In the genomic region with DNA sequence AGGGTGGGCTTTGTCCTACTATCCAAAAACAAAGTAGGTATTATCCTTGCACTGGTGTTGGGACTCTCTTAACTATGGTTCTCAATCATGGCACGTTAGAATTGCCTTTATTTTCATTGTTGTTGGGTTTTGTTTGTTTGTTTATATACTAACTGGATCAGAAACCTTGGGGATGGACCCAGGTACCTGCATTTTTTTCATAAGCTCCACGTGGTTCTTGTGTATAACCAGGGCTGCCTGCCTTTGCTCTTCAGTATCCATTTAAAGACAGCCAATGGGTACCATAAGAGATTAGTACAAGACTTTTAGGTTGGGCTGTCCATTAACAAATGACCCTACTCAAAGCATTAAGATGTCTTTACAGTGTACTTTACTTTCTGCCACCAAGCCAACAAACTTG, we compare ENCODE assay signal across 1 cellular context.
TF ChIP-seq lines count a peak whose summit lies in the region.

No MANE protein-coding gene starts in this region.

TF ChIP-seq in GM12878, 131 proteins besides CTCF, POLR2A, EP300 and RAD21:
- TF ChIP-seq EZH2 (IDR thresholded peaks at IDR 0.05; ENCODE audit: borderline replicate concordance, control insufficient read depth, low read depth, low read length) = no peak
- TF ChIP-seq NR2C1 (IDR thresholded peaks at IDR 0.05) = no peak
- TF ChIP-seq, protein P1, sequence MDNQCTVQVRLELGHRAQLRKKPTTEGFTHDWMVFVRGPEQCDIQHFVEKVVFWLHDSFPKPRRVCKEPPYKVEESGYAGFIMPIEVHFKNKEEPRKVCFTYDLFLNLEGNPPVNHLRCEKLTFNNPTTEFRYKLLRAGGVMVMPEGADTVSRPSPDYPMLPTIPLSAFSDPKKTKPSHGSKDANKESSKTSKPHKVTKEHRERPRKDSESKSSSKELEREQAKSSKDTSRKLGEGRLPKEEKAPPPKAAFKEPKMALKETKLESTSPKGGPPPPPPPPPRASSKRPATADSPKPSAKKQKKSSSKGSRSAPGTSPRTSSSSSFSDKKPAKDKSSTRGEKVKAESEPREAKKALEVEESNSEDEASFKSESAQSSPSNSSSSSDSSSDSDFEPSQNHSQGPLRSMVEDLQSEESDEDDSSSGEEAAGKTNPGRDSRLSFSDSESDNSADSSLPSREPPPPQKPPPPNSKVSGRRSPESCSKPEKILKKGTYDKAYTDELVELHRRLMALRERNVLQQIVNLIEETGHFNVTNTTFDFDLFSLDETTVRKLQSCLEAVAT (IDR thresholded peaks at IDR 0.05) = no peak
- TF ChIP-seq YY1 (IDR thresholded peaks at IDR 0.05; ENCODE audit: low read depth, low read length) = no peak
- no peak for TF ChIP-seq TBL1XR1 (IDR thresholded peaks at IDR 0.05; ENCODE audit: low read depth, low read length)
- TF ChIP-seq, protein P2, sequence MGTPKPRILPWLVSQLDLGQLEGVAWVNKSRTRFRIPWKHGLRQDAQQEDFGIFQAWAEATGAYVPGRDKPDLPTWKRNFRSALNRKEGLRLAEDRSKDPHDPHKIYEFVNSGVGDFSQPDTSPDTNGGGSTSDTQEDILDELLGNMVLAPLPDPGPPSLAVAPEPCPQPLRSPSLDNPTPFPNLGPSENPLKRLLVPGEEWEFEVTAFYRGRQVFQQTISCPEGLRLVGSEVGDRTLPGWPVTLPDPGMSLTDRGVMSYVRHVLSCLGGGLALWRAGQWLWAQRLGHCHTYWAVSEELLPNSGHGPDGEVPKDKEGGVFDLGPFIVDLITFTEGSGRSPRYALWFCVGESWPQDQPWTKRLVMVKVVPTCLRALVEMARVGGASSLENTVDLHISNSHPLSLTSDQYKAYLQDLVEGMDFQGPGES (IDR thresholded peaks at IDR 0.05) = no peak
- no peak for TF ChIP-seq FOXK2 (IDR thresholded peaks at IDR 0.05)
- no peak for TF ChIP-seq CREM (IDR thresholded peaks at IDR 0.05; ENCODE audit: low read depth)
- TF ChIP-seq ATF3 (IDR thresholded peaks at IDR 0.05; ENCODE audit: borderline replicate concordance, extremely low read depth, low read depth, low read length) = no peak
- TF ChIP-seq KDM1A (IDR thresholded peaks at IDR 0.05; ENCODE audit: borderline replicate concordance) = no peak
- TF ChIP-seq CHD4 (IDR thresholded peaks at IDR 0.05) = no peak
- TF ChIP-seq MTA3 (IDR thresholded peaks at IDR 0.05; ENCODE audit: borderline replicate concordance, low read length) = no peak
TF ChIP-seq in GM12878: peak in this region for 0.
